Comparison of ENCODE assay signal across 11 cellular contexts in genomic region chr2:109218087-109218791, GRCh38.
A peak's percentile ranks its signal among the peaks of the same experiment; 100 is the strongest.
DNase-seq lines count a peak whose midpoint lies in the region; ATAC-seq and TF ChIP-seq lines count a peak whose summit lies in the region.
"Had no signal": no experiment of that assay in that cellular context is flagged by ENCODE, and none has a peak within 500 bp of the region (broad histone marks: within the 10 kb centered on the region; RNA-seq: fewer than 3 reads in every experiment).

No MANE protein-coding gene starts in this region.

- H3K27ac ChIP-seq in coronary artery, result peak overlapping the region; percentile 24 to 69
- peak overlapping the region; percentile 38 to 74 (median 68) for H3K27ac ChIP-seq in transverse colon
- H3K27ac ChIP-seq: C4-2B had no signal

- no peak for TF ChIP-seq EP300 in transverse colon (IDR thresholded peaks at IDR 0.05; ENCODE audit: low read depth)

- no peaks in the 10 kb centered on the region for H3K36me3 ChIP-seq in transverse colon

- WGBS in transverse colon (ENCODE audit: low coverage in 1 of 2), 2 donors, result 44 to 52% methylated on average over 6 of the region's 6 CpGs

- peak; percentile 10 for DNase-seq in activated T-cell treated with anti-CD3 and anti-CD28 coated beads, Interleukin-2, amount 50 U/mL, for 1 hour
- no peak for DNase-seq in activated T-cell treated with anti-CD3 and anti-CD28 coated beads, Interleukin-2, amount 50 U/mL, for 24 hours
- DNase-seq in coronary artery (ENCODE audit: low spot score) (no peak), transverse colon (no peak), NOMO-1 (lab: John Stamatoyannopoulos, UW; ENCODE audit: unreplicated experiment in 2 of 2) (no peak), activated gamma-delta T cell (lab: John Stamatoyannopoulos, UW) (no peak), NK-92 (lab: John Stamatoyannopoulos, UW; ENCODE audit: unreplicated experiment) (no peak)

- peaks cover 63% of the 10 kb centered on the region for H3K27me3 Mint-ChIP-seq in activated T-cell treated with anti-CD3 and anti-CD28 coated beads, Interleukin-2, amount 50 U/mL, for 24 hours

- H3K4me1 Mint-ChIP-seq in activated T-cell treated with anti-CD3 and anti-CD28 coated beads, Interleukin-2, amount 50 U/mL, for 24 hours (ENCODE audit: low read depth), result peaks cover 56% of the 10 kb centered on the region

- peak; percentile 45 for ATAC-seq in HG03280 (IDR thresholded peaks at IDR 0.05; ENCODE audit: unreplicated experiment)
- ATAC-seq: K562 had no signal

- H3K27me3 ChIP-seq in transverse colon, result no peaks in the 10 kb centered on the region

- TF ChIP-seq CTCF in coronary artery (IDR thresholded peaks at IDR 0.05), result no peak
- TF ChIP-seq CTCF in transverse colon (IDR thresholded peaks at IDR 0.05), result no peak

- H3K9me3 ChIP-seq in transverse colon, result no peaks in the 10 kb centered on the region

- H3K27ac Mint-ChIP-seq in activated T-cell treated with anti-CD3 and anti-CD28 coated beads, Interleukin-2, amount 50 U/mL, for 24 hours, result no peak overlapping the region

- in situ Hi-C loops in transverse colon (cut with MboI; ENCODE audit: low pct_ligation_motif_present in 1 of 4, low pct_unique_long_range_greater_than_20kb in 1 of 4, low sequenced_read_pairs in 3 of 4), result no loop called here

- H3K9me3 Mint-ChIP-seq in activated T-cell treated with anti-CD3 and anti-CD28 coated beads, Interleukin-2, amount 50 U/mL, for 24 hours, result no peaks in the 10 kb centered on the region

- peak overlapping the region; percentile 39 for H3K4me3 ChIP-seq in coronary artery
- H3K4me3 ChIP-seq in transverse colon, result no peak overlapping the region
- H3K4me3 ChIP-seq: K562, lung had no signal

- H3K36me3 Mint-ChIP-seq in activated T-cell treated with anti-CD3 and anti-CD28 coated beads, Interleukin-2, amount 50 U/mL, for 24 hours (ENCODE audit: low read depth), result no peaks in the 10 kb centered on the region

- TF ChIP-seq POLR2A in transverse colon (IDR thresholded peaks at IDR 0.05), result no peak

- intact Hi-C loops in transverse colon (cut with DNase I; ENCODE audit: low total_unique reads), result no loop called here

- H3K4me1 ChIP-seq in transverse colon, result peaks cover 3 to 35% (median 15%) of the 10 kb centered on the region in 4 donors

- H3K4me3 Mint-ChIP-seq in activated T-cell treated with anti-CD3 and anti-CD28 coated beads, Interleukin-2, amount 50 U/mL, for 24 hours, result no peak overlapping the region
